8 cellular contexts compared by ENCODE assay signal in genomic region chr1:170663011-170663410, GRCh38. TPM values are rescaled to one million over a fixed set of nuclear protein-coding genes. Genes with fewer than 3 reads are reported as not detected.
DNase-seq lines count a peak whose midpoint lies in the region; ATAC-seq and TF ChIP-seq lines count a peak whose summit lies in the region.

No MANE protein-coding gene starts in this region.

- peak overlapping the region; percentile 87 to 96 for H3K4me3 ChIP-seq in SK-N-SH (ENCODE audit: low read depth in 2 of 2, low read length in 1 of 2)

- CTCF ChIA-PET in SK-N-SH (lab: Yijun Ruan, JAX) = interaction anchor here (1.0 kb wide), 1 partner anchor 18 kb away, joined by 3 read pairs; no protein-coding TSS in a partner anchor

- DNase-seq in DMS114 treated with DMSO at 0.1 percent for 48 hours (lab: John Stamatoyannopoulos, UW; ENCODE audit: unreplicated experiment) (peak; percentile 11), SK-N-SH (no peak), Right ventricle myocardium superior (no peak), putamen (ENCODE audit: low spot score) (peak; percentile 25), NCI-H146 treated with DMSO at 0.1 percent for 48 hours (lab: John Stamatoyannopoulos, UW; ENCODE audit: unreplicated experiment) (no peak)
- DNase-seq in activated T-cell treated with anti-CD3 and anti-CD28 coated beads, Interleukin-2, amount 50 U/mL, for 48 hours = no peak

- peaks cover 0 to 25% of the 10 kb centered on the region in 2 experiments for H3K36me3 ChIP-seq in SK-N-SH (replicated peaks in 1 of 2; ENCODE audit: control insufficient read depth in 1 of 2, insufficient read depth in 2 of 2, low read length in 1 of 2)

- H3K27ac ChIP-seq in SK-N-SH (ENCODE audit: low read depth in 2 of 2, low read length in 1 of 2) = peak overlapping the region; percentile 97 to 99

- H3K9me3 ChIP-seq in SK-N-SH = no peaks in the 10 kb centered on the region

- peaks cover 44% of the 10 kb centered on the region for H3F3A ChIP-seq in SK-N-SH (replicated peaks; ENCODE audit: insufficient read depth)

- H3K79me2 ChIP-seq in SK-N-SH (ENCODE audit: insufficient read depth) = peaks cover 64% of the 10 kb centered on the region

- peaks cover 0 to 4% of the 10 kb centered on the region in 2 experiments; a peak in 1 of 4 replicates for H3K4me1 ChIP-seq in SK-N-SH (ENCODE audit: control insufficient read depth in 1 of 2, insufficient read depth in 2 of 2, low read depth in 1 of 2, low read length in 1 of 2)

- intact Hi-C loops in Right ventricle myocardium superior (cut with DNase I) = loop anchor here (10.0 kb wide), 2 partner anchors 128 to 222 kb away; partner anchors contain the start of gene GORAB

- POLR2A ChIA-PET in SK-N-SH (lab: Yijun Ruan, JAX) = no interaction called here

- H3K9ac ChIP-seq in SK-N-SH = peak overlapping the region; percentile 99

- H2AFZ ChIP-seq in SK-N-SH (ENCODE audit: low read depth) = no peak overlapping the region; the same call in 1 of the 2 replicates

- H3K9me2 ChIP-seq in SK-N-SH = no peaks in the 10 kb centered on the region

- TF ChIP-seq EP300 in SK-N-SH (IDR thresholded peaks at IDR 0.05; ENCODE audit: borderline replicate concordance in 1 of 2, low read depth in 1 of 2, low read length in 1 of 2) = no peak

- peak overlapping the region; percentile 92 for H3K4me2 ChIP-seq in SK-N-SH

- no peak for TF ChIP-seq CTCF in SK-N-SH (IDR thresholded peaks at IDR 0.05)

- ATAC-seq in Right ventricle myocardium superior (ENCODE audit: poor library complexity) = peak; percentile 42
- no peak for ATAC-seq in HG03135 (IDR thresholded peaks at IDR 0.05; ENCODE audit: unreplicated experiment)
- ATAC-seq in GM21529 (IDR thresholded peaks at IDR 0.05; ENCODE audit: unreplicated experiment) = no peak

- no peaks in the 10 kb centered on the region for H3K27me3 ChIP-seq in SK-N-SH (ENCODE audit: insufficient read depth)

- no peaks in the 10 kb centered on the region for H4K20me1 ChIP-seq in SK-N-SH (ENCODE audit: insufficient read depth)

- 1% methylated on average over 3 of the region's 3 CpGs for WGBS in SK-N-SH (ENCODE audit: low lambda C conversion rate)

- TF ChIP-seq RAD21 in SK-N-SH (IDR thresholded peaks at IDR 0.05; ENCODE audit: low read length) = no peak

TF ChIP-seq in SK-N-SH, 30 proteins besides CTCF, POLR2A, EP300 and RAD21:
- TF ChIP-seq MXI1 (IDR thresholded peaks at IDR 0.05; ENCODE audit: low read depth, low read length) (no peak), JUND (IDR thresholded peaks at IDR 0.05) (no peak), TCF12 (IDR thresholded peaks at IDR 0.05) (0 out of 2 replicates have a peak, but pooled peaks have one; percentile 3), GATA2 (CRISPR knock-in tag; IDR thresholded peaks at IDR 0.05) (no peak), YY1 (IDR thresholded peaks at IDR 0.05; ENCODE audit: low read depth) (0 out of 2 replicates have a peak, but pooled peaks have one; percentile 2), FOXM1 (IDR thresholded peaks at IDR 0.05; ENCODE audit: low read depth) (no peak; the same call in 1 of the 2 replicates), MEF2A (IDR thresholded peaks at IDR 0.05; ENCODE audit: borderline replicate concordance, low read depth) (no peak)

RNA-seq across cellular contexts. Expression of gene PRRX1, which starts 0.9 kb away (rescaled TPM):
- 356 and 431 TPM in 2 replicates for polyA plus RNA-seq in SK-N-SH (2012; rRNA removed)
- polyA plus RNA-seq in SK-N-SH (2012; cell fraction: cytosol; rRNA removed) = 352 and 421 TPM in 2 replicates
- polyA plus RNA-seq in SK-N-SH (2012; cell fraction: nucleus; rRNA removed) = 197 and 345 TPM in 2 replicates
- 35.8 TPM for total RNA-seq in Right ventricle myocardium superior

Comparison
In these comparisons a context has a peak if more than half of its experiments do, and no peak if none do; other contexts are left out.
1. DNase-seq: peak in DMS114 treated with DMSO at 0.1 percent for 48 hours (single experiment) and putamen (single experiment); none in SK-N-SH (single experiment), Right ventricle myocardium superior (single experiment), activated T-cell treated with anti-CD3 and anti-CD28 coated beads, Interleukin-2, amount 50 U/mL, for 48 hours (0 of 2) and NCI-H146 treated with DMSO at 0.1 percent for 48 hours (single experiment).